Comparison of ENCODE assay signal across 8 cellular contexts in genomic region chr3:9422712-9423424, GRCh38. TPM values are rescaled to one million over a fixed set of nuclear protein-coding genes. Genes with fewer than 3 reads are reported as not detected.
DNase-seq lines count a peak whose midpoint lies in the region; ATAC-seq and TF ChIP-seq lines count a peak whose summit lies in the region.

No MANE protein-coding gene starts in this region.

- CTCF ChIA-PET in activated naive CD4-positive, alpha-beta T cell treated with anti-CD3 and anti-CD28 coated beads for 36 hours (lab: Charles Lee): interaction anchor here (0.7 to 1.3 kb wide), 3 partner anchors 23 to 60 kb away, joined by 3 to 4 read pairs (median 4); partner anchors contain the start of gene THUMPD3
- CTCF ChIA-PET in T-cell (lab: Charles Lee): interaction anchor here in 1 of 2 donors (0.9 to 1.7 kb wide), 5 partner anchors 27 to 85 kb away, joined by 3 to 6 read pairs (median 4); partner anchors contain the start of gene THUMPD3

- peaks cover 45% of the 10 kb centered on the region for H3K4me1 Mint-ChIP-seq in activated naive CD4-positive, alpha-beta T cell treated with anti-CD3 and anti-CD28 coated beads for 36 hours (ENCODE audit: low read depth)
- peaks cover 43 to 51% (median 49%) of the 10 kb centered on the region in 3 donors for H3K4me1 Mint-ChIP-seq in T-cell
- peaks cover 15 to 32% of the 10 kb centered on the region in 2 donors for H3K4me1 Mint-ChIP-seq in effector memory CD8-positive, alpha-beta T cell (ENCODE audit: low read depth in 2 of 2)

- no peaks in the 10 kb centered on the region for H3K27me3 ChIP-seq in lower lobe of right lung (ENCODE audit: low read depth)

- ATAC-seq in T-cell (replicated peaks in 1 of 4) (peak in 3 of 4 experiments; percentile 46 to 85 (median 52)), lower lobe of right lung (peak; percentile 98)
- peak; percentile 83 for ATAC-seq in effector memory CD8-positive, alpha-beta T cell (replicated peaks)

- peaks cover 34% of the 10 kb centered on the region for H3K36me3 ChIP-seq in lower lobe of right lung

- no peaks in the 10 kb centered on the region for H3K9me3 Mint-ChIP-seq in activated naive CD4-positive, alpha-beta T cell treated with anti-CD3 and anti-CD28 coated beads for 36 hours
- H3K9me3 Mint-ChIP-seq in T-cell: no peaks in the 10 kb centered on the region
- H3K9me3 Mint-ChIP-seq in effector memory CD8-positive, alpha-beta T cell: no peaks in the 10 kb centered on the region

- H3K4me3 ChIP-seq in lower lobe of right lung: no peak overlapping the region

- POLR2A ChIA-PET in T-cell (lab: Charles Lee): no interaction called here

- H3K27ac Mint-ChIP-seq in activated naive CD4-positive, alpha-beta T cell treated with anti-CD3 and anti-CD28 coated beads for 36 hours: peak overlapping the region; percentile 92
- H3K27ac Mint-ChIP-seq in T-cell: peak overlapping the region; percentile 67 to 77
- H3K27ac Mint-ChIP-seq in effector memory CD8-positive, alpha-beta T cell: peak overlapping the region; percentile 11 to 85

- H3K4me3 Mint-ChIP-seq in activated naive CD4-positive, alpha-beta T cell treated with anti-CD3 and anti-CD28 coated beads for 36 hours: peak overlapping the region; percentile 19
- no peak overlapping the region for H3K4me3 Mint-ChIP-seq in T-cell
- no peak overlapping the region for H3K4me3 Mint-ChIP-seq in effector memory CD8-positive, alpha-beta T cell

- peak; percentile 47 for TF ChIP-seq CTCF in lower lobe of right lung (IDR thresholded peaks at IDR 0.05)

- no peaks in the 10 kb centered on the region for H3K9me3 ChIP-seq in lower lobe of right lung

- intact Hi-C loops in activated naive CD4-positive, alpha-beta T cell treated with anti-CD3 and anti-CD28 coated beads for 36 hours (cut with micrococcal nuclease): loop anchor here (1.0 to 5.0 kb wide), 4 partner anchors 26 to 69 kb away; partner anchors contain the start of genes SETD5 and THUMPD3
- intact Hi-C loops in lower lobe of right lung (cut with DNase I): no loop called here

- no peaks in the 10 kb centered on the region for H3K27me3 Mint-ChIP-seq in activated naive CD4-positive, alpha-beta T cell treated with anti-CD3 and anti-CD28 coated beads for 36 hours (ENCODE audit: low read depth)
- no peaks in the 10 kb centered on the region for H3K27me3 Mint-ChIP-seq in T-cell
- no peaks in the 10 kb centered on the region for H3K27me3 Mint-ChIP-seq in effector memory CD8-positive, alpha-beta T cell

- peaks cover 54% of the 10 kb centered on the region for H3K4me1 ChIP-seq in lower lobe of right lung

- peak overlapping the region; percentile 68 for H3K27ac ChIP-seq in lower lobe of right lung

- peaks cover 20% of the 10 kb centered on the region for H3K36me3 Mint-ChIP-seq in activated naive CD4-positive, alpha-beta T cell treated with anti-CD3 and anti-CD28 coated beads for 36 hours (ENCODE audit: low read depth)
- H3K36me3 Mint-ChIP-seq in T-cell: peaks cover 17% of the 10 kb centered on the region
- H3K36me3 Mint-ChIP-seq in effector memory CD8-positive, alpha-beta T cell (ENCODE audit: insufficient read depth): peaks cover 29% of the 10 kb centered on the region

- DNase-seq in activated naive CD4-positive, alpha-beta T cell treated with anti-CD3 and anti-CD28 coated beads for 36 hours: peak; percentile 47
- DNase-seq in activated naive CD4-positive, alpha-beta T cell treated with Interleukin-2 at 50 U/mL for 16 hours: no peak
- DNase-seq in NCI-H1105 treated with DMSO at 0.1 percent for 48 hours (lab: John Stamatoyannopoulos, UW): peak; percentile 95
- no peak for DNase-seq in T-cell
- DNase-seq in effector memory CD8-positive, alpha-beta T cell: peak in 2 of 3 experiments; percentile 4 to 21
- peak; percentile 52 for DNase-seq in lower lobe of right lung
- peak; percentile 99 for DNase-seq in superior temporal gyrus (ENCODE audit: extremely low spot score)
- DNase-seq in KG1 (lab: John Stamatoyannopoulos, UW): no peak

RNA-seq across cellular contexts. Expression of gene SETD5, which starts 25.5 kb away (rescaled TPM):
- 100 to 1,000 TPM; 125 to 133 TPM for total RNA-seq in activated naive CD4-positive, alpha-beta T cell treated with anti-CD3 and anti-CD28 coated beads for 36 hours
- total RNA-seq in T-cell (100 to 1,000 TPM; 119 to 131 (median 125) TPM), lower lobe of right lung (116 TPM)

Comparison
In these comparisons a context has a peak if more than half of its experiments do, and no peak if none do; other contexts are left out.
1. DNase-seq: peak in activated naive CD4-positive, alpha-beta T cell treated with anti-CD3 and anti-CD28 coated beads for 36 hours (single experiment), NCI-H1105 treated with DMSO at 0.1 percent for 48 hours (single experiment), effector memory CD8-positive, alpha-beta T cell (2 of 3), lower lobe of right lung (single experiment) and superior temporal gyrus (single experiment); none in activated naive CD4-positive, alpha-beta T cell treated with Interleukin-2 at 50 U/mL for 16 hours (single experiment), T-cell (0 of 34) and KG1 (single experiment).
2. Peak in every context shown above with its lines, with median percentiles within 50 percentile points of each other: H3K27ac Mint-ChIP-seq and ATAC-seq.